In genomic region chr6:148980234-148980633, GRCh38 we compare ENCODE assay signal across 19 cellular contexts.
"Had no signal": no experiment of that assay in that cellular context is flagged by ENCODE, and none has a peak within 500 bp of the region (broad histone marks: within the 10 kb centered on the region; RNA-seq: fewer than 3 reads in every experiment).

No MANE protein-coding gene starts in this region.

- H3K27ac ChIP-seq: body of pancreas, gastroesophageal sphincter, left ventricle myocardium inferior, neutrophil, skin epidermis, thyroid gland had no signal

- H3K27ac Mint-ChIP-seq: activated B cell treated with CpG ODN at 0.5 μM for 24 hours; activated CD4-positive, alpha-beta T cell treated with anti-CD3 and anti-CD28 coated beads, Interleukin-2, amount 10 ng/mL, durations not matched to agents 7 days and 5 days; activated T-helper 17 cell treated with anti-CD3 and anti-CD28 coated beads, Interleukin-2, amount 50 U/mL, for 72 hours; stimulated activated naive B cell treated with anti-CD40 and anti-IgM and Interleukin-4, amounts not matched to agents 10 μg/mL and 1 μg/mL and 100 μg/mL, for 72 hours had no signal

- H3K27me3 Mint-ChIP-seq: activated B cell treated with CpG ODN at 0.5 μM for 24 hours; activated T-helper 17 cell treated with anti-CD3 and anti-CD28 coated beads, Interleukin-2, amount 50 U/mL, for 72 hours; stimulated activated naive B cell treated with anti-CD40 and anti-IgM and Interleukin-4, amounts not matched to agents 10 μg/mL and 1 μg/mL and 100 μg/mL, for 72 hours had no signal

- DNase-seq: activated B cell treated with CpG ODN at 0.5 μM for 24 hours; activated CD4-positive, alpha-beta T cell treated with anti-CD3 and anti-CD28 coated beads, Interleukin-2, amount 10 ng/mL, durations not matched to agents 7 days and 5 days; activated naive CD4-positive, alpha-beta T cell treated with anti-CD3 and anti-CD28 coated beads, Interleukin-2, amount 50 U/mL, for 16 hours; body of pancreas; central memory CD4-positive, alpha-beta T cell; cortex of kidney; effector CD4-positive, alpha-beta T cell; islet precursor cell; left ventricle myocardium inferior; mucosa of descending colon; naive thymus-derived CD4-positive, alpha-beta T cell; stimulated activated CD4-positive, alpha-beta T cell treated with anti-CD3 and anti-CD28 coated beads, Interleukin-15, amount 100 ng/mL, for 24 hours; stimulated activated CD4-positive, alpha-beta T cell treated with anti-CD3 and anti-CD28 coated beads, Interleukin-4, amount 100 ng/mL, for 1 hour; stimulated activated naive B cell treated with anti-CD40 and anti-IgM and Interleukin-4, amounts not matched to agents 10 μg/mL and 1 μg/mL and 100 μg/mL, for 72 hours; thyroid gland had no signal

- H3K4me1 Mint-ChIP-seq: activated B cell treated with CpG ODN at 0.5 μM for 24 hours; activated CD4-positive, alpha-beta T cell treated with anti-CD3 and anti-CD28 coated beads, Interleukin-2, amount 10 ng/mL, durations not matched to agents 7 days and 5 days; activated T-helper 17 cell treated with anti-CD3 and anti-CD28 coated beads, Interleukin-2, amount 50 U/mL, for 72 hours; naive thymus-derived CD4-positive, alpha-beta T cell had no signal

- H3K4me3 Mint-ChIP-seq: activated B cell treated with CpG ODN at 0.5 μM for 24 hours; activated CD4-positive, alpha-beta T cell treated with anti-CD3 and anti-CD28 coated beads, Interleukin-2, amount 10 ng/mL, durations not matched to agents 7 days and 5 days; activated T-helper 17 cell treated with anti-CD3 and anti-CD28 coated beads, Interleukin-2, amount 50 U/mL, for 72 hours; naive thymus-derived CD4-positive, alpha-beta T cell; stimulated activated naive B cell treated with anti-CD40 and anti-IgM and Interleukin-4, amounts not matched to agents 10 μg/mL and 1 μg/mL and 100 μg/mL, for 72 hours had no signal

- H3K4me1 ChIP-seq: body of pancreas, left ventricle myocardium inferior had no signal

- H3K4me3 ChIP-seq: body of pancreas, gastroesophageal sphincter, left ventricle myocardium inferior, mucosa of descending colon, skin epidermis, thyroid gland had no signal

- H3K9me3 ChIP-seq: body of pancreas, gastroesophageal sphincter, left ventricle myocardium inferior, mucosa of descending colon, neutrophil, thyroid gland had no signal

- H3K36me3 ChIP-seq: gastroesophageal sphincter, left ventricle myocardium inferior, neutrophil, thyroid gland had no signal

- H3K9me3 Mint-ChIP-seq: activated B cell treated with CpG ODN at 0.5 μM for 24 hours; activated CD4-positive, alpha-beta T cell treated with anti-CD3 and anti-CD28 coated beads, Interleukin-2, amount 10 ng/mL, durations not matched to agents 7 days and 5 days; activated T-helper 17 cell treated with anti-CD3 and anti-CD28 coated beads, Interleukin-2, amount 50 U/mL, for 72 hours; stimulated activated naive B cell treated with anti-CD40 and anti-IgM and Interleukin-4, amounts not matched to agents 10 μg/mL and 1 μg/mL and 100 μg/mL, for 72 hours had no signal

- H3K36me3 Mint-ChIP-seq: naive thymus-derived CD4-positive, alpha-beta T cell had no signal

- H3K27me3 ChIP-seq: body of pancreas, gastroesophageal sphincter, thyroid gland had no signal
